Comparison of ENCODE assay signal across 18 cellular contexts in the genomic region with DNA sequence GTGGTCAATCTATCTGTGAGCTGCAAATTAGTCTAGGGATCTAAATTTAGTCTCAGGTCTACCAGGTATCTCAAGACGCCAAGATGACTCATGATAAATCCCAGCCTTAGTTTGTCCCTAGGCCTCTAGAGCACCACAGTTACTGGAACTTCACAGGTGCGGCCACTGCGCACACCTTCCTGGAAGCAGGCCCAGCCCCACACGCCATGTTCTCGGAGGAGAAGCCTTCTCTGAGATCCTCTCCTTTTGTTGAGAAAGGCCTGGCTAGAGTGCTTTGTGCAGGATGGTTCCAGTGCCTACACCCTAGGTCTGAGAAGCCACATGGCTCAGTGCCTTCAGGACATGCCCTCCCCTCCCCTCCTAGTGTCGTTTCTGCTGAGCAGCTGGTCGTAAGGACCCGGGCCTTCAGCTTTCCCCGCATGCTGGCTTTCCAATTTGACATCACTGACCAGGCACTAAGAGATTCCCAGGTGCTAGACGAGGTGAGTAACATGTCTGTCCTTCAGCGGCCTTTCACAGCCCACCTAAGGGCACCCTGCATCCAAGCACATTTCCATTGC. TPM values are rescaled to one million over a fixed set of nuclear protein-coding genes. Genes with fewer than 3 reads are reported as not detected.
A peak's percentile ranks its signal among the peaks of the same experiment; 100 is the strongest.
DNase-seq lines count a peak whose midpoint lies in the region; ATAC-seq and TF ChIP-seq lines count a peak whose summit lies in the region.
"Had no signal": no experiment of that assay in that cellular context is flagged by ENCODE, and none has a peak within 500 bp of the region (broad histone marks: within the 10 kb centered on the region; RNA-seq: fewer than 3 reads in every experiment).

No MANE protein-coding gene starts in this region.

- POLR2A ChIA-PET in CD8-positive, alpha-beta T cell (lab: Charles Lee) = no interaction called here

- in situ Hi-C loops in GM23248 (cut with MboI) = no loop called here

- peaks cover 8% of the 10 kb centered on the region; the same call in 1 of the 2 replicates for H3F3A ChIP-seq in GM23248 (ENCODE audit: insufficient read depth)

- no peaks in the 10 kb centered on the region for H3K27me3 ChIP-seq in CD8-positive, alpha-beta T cell (ENCODE audit: insufficient read depth, low read length)
- H3K27me3 ChIP-seq in right lobe of liver = no peaks in the 10 kb centered on the region
- H3K27me3 ChIP-seq in stomach = no peaks in the 10 kb centered on the region
- H3K27me3 ChIP-seq in GM23248 (replicated peaks; ENCODE audit: insufficient read depth) = no peaks in the 10 kb centered on the region

- peak in 1 of 7 experiments; percentile 15 for DNase-seq in CD8-positive, alpha-beta T cell
- DNase-seq in right lobe of liver = peak in 1 of 3 donors; percentile 38
- DNase-seq in stomach = peak; percentile 18
- no peak for DNase-seq in GM23248
- DNase-seq in cortex of kidney (lab: John Stamatoyannopoulos, UW) = no peak
- DNase-seq in HK-2 (ENCODE audit: unreplicated experiment) = no peak
- no peak for DNase-seq in cerebellar cortex (ENCODE audit: low spot score)
- DNase-seq: activated CD4-positive, alpha-beta memory T cell treated with anti-CD3 and anti-CD28 coated beads, Interleukin-2, amount 10 ng/mL, durations not matched to agents 7 days and 5 days; activated naive CD4-positive, alpha-beta T cell treated with anti-CD3 and anti-CD28 coated beads for 36 hours; activated T-cell treated with anti-CD3 and anti-CD28 coated beads, Interleukin-2, amount 50 U/mL, for 4 hours; anterior cingulate cortex; Caco-2; effector memory CD8-positive, alpha-beta T cell; NCI-H1105 had no signal

- intact Hi-C loops in CD8-positive, alpha-beta T cell (cut with DNase I, micrococcal nuclease) = no loop called here
- intact Hi-C loops in right lobe of liver (cut with DNase I) = no loop called here
- intact Hi-C loops in stomach (cut with DNase I; ENCODE audit: low total_unique reads) = no loop called here

- no peak overlapping the region for H3K4me3 ChIP-seq in CD8-positive, alpha-beta T cell (ENCODE audit: low read depth, low read length)
- H3K4me3 ChIP-seq in right lobe of liver = no peak overlapping the region
- no peak overlapping the region for H3K4me3 ChIP-seq in stomach
- no peak overlapping the region for H3K4me3 ChIP-seq in GM23248

- peaks cover 8% of the 10 kb centered on the region; the same call in 1 of the 2 replicates for H3K79me2 ChIP-seq in GM23248 (ENCODE audit: insufficient read depth)

- no peak for ATAC-seq in CD8-positive, alpha-beta T cell
- ATAC-seq in right lobe of liver = no peak
- ATAC-seq: activated T-cell treated with anti-CD3 and anti-CD28 coated beads, Interleukin-2, amount 50 U/mL, for 4 hours; effector memory CD8-positive, alpha-beta T cell; stimulated activated effector memory CD8-positive, alpha-beta T cell treated with anti-CD3 and anti-CD28 coated beads, Interleukin-12 subunit alpha, Interleukin-12 subunit beta, amount 100 ng/mL, for 72 hours had no signal

- TF ChIP-seq CTCF in CD8-positive, alpha-beta T cell (IDR thresholded peaks at IDR 0.05) = no peak
- TF ChIP-seq CTCF in right lobe of liver (IDR thresholded peaks at IDR 0.05) = no peak
- TF ChIP-seq CTCF in stomach (IDR thresholded peaks at IDR 0.05) = no peak

- H3K4me2 ChIP-seq in GM23248 (ENCODE audit: unreplicated experiment) = no peak overlapping the region

- H3K36me3 Mint-ChIP-seq in CD8-positive, alpha-beta T cell = peaks cover 81% of the 10 kb centered on the region

- no peaks in the 10 kb centered on the region for H3K4me1 ChIP-seq in CD8-positive, alpha-beta T cell (ENCODE audit: insufficient read depth, low read length)
- H3K4me1 ChIP-seq in right lobe of liver (peaks cover 0 to 39% (median 14%) of the 10 kb centered on the region in 4 donors), stomach (peaks cover 6 to 49% (median 32%) of the 10 kb centered on the region in 4 donors), GM23248 (ENCODE audit: insufficient read depth) (peaks cover 12% of the 10 kb centered on the region)
- H3K4me1 ChIP-seq: Caco-2 had no signal

- H3K9ac ChIP-seq in GM23248 = no peak overlapping the region

- no peak overlapping the region for H3K4me3 Mint-ChIP-seq in CD8-positive, alpha-beta T cell
- H3K4me3 Mint-ChIP-seq: activated CD4-positive, alpha-beta memory T cell treated with anti-CD3 and anti-CD28 coated beads, Interleukin-2, amount 10 ng/mL, durations not matched to agents 7 days and 5 days; activated naive CD4-positive, alpha-beta T cell treated with anti-CD3 and anti-CD28 coated beads for 36 hours; activated T-cell treated with anti-CD3 and anti-CD28 coated beads, Interleukin-2, amount 50 U/mL, for 4 hours; central memory CD8-positive, alpha-beta T cell; effector memory CD8-positive, alpha-beta T cell; stimulated activated effector memory CD8-positive, alpha-beta T cell treated with anti-CD3 and anti-CD28 coated beads, Interleukin-12 subunit alpha, Interleukin-12 subunit beta, amount 100 ng/mL, for 72 hours; T-helper 2 cell treated with Interferon-gamma antibody and Interleukin-4, amounts not matched to agents 5 μg/mL and 100 μg/mL, for 36 hours had no signal

- no peaks in the 10 kb centered on the region for H3K4me1 Mint-ChIP-seq in CD8-positive, alpha-beta T cell (ENCODE audit: low read depth)
- H3K4me1 Mint-ChIP-seq: activated CD4-positive, alpha-beta memory T cell treated with anti-CD3 and anti-CD28 coated beads, Interleukin-2, amount 10 ng/mL, durations not matched to agents 7 days and 5 days; central memory CD8-positive, alpha-beta T cell; stimulated activated effector memory CD8-positive, alpha-beta T cell treated with anti-CD3 and anti-CD28 coated beads, Interleukin-12 subunit alpha, Interleukin-12 subunit beta, amount 100 ng/mL, for 72 hours had no signal

- H3K9me3 ChIP-seq in CD8-positive, alpha-beta T cell (ENCODE audit: low read length) = no peaks in the 10 kb centered on the region
- H3K9me3 ChIP-seq in right lobe of liver (no peaks in the 10 kb centered on the region), stomach (no peaks in the 10 kb centered on the region), GM23248 (ENCODE audit: low read depth) (no peaks in the 10 kb centered on the region)
- H3K9me3 ChIP-seq: Caco-2 had no signal

- peaks cover 19% of the 10 kb centered on the region for H3K36me3 ChIP-seq in CD8-positive, alpha-beta T cell (ENCODE audit: insufficient read depth, low read length)
- H3K36me3 ChIP-seq in right lobe of liver (no peaks in the 10 kb centered on the region), stomach (peaks cover 4 to 77% (median 58%) of the 10 kb centered on the region in 4 donors), GM23248 (ENCODE audit: low read depth) (peaks cover 15% of the 10 kb centered on the region; the same call in 1 of the 2 replicates)

- no peaks in the 10 kb centered on the region for H3K9me2 ChIP-seq in GM23248 (ENCODE audit: insufficient read depth)

- no peak for TF ChIP-seq EP300 in stomach (IDR thresholded peaks at IDR 0.05)

- CTCF ChIA-PET in CD8-positive, alpha-beta T cell (lab: Charles Lee) = no interaction called here

- H3K9me3 Mint-ChIP-seq in CD8-positive, alpha-beta T cell = no peaks in the 10 kb centered on the region
- H3K9me3 Mint-ChIP-seq: activated CD4-positive, alpha-beta memory T cell treated with anti-CD3 and anti-CD28 coated beads, Interleukin-2, amount 10 ng/mL, durations not matched to agents 7 days and 5 days; activated naive CD4-positive, alpha-beta T cell treated with anti-CD3 and anti-CD28 coated beads for 36 hours; activated T-cell treated with anti-CD3 and anti-CD28 coated beads, Interleukin-2, amount 50 U/mL, for 4 hours; central memory CD8-positive, alpha-beta T cell; effector memory CD8-positive, alpha-beta T cell; stimulated activated effector memory CD8-positive, alpha-beta T cell treated with anti-CD3 and anti-CD28 coated beads, Interleukin-12 subunit alpha, Interleukin-12 subunit beta, amount 100 ng/mL, for 72 hours; T-helper 2 cell treated with Interferon-gamma antibody and Interleukin-4, amounts not matched to agents 5 μg/mL and 100 μg/mL, for 36 hours had no signal

- no peaks in the 10 kb centered on the region for H3K27me3 Mint-ChIP-seq in CD8-positive, alpha-beta T cell (ENCODE audit: low read depth)
- H3K27me3 Mint-ChIP-seq: activated CD4-positive, alpha-beta memory T cell treated with anti-CD3 and anti-CD28 coated beads, Interleukin-2, amount 10 ng/mL, durations not matched to agents 7 days and 5 days; central memory CD8-positive, alpha-beta T cell; effector memory CD8-positive, alpha-beta T cell had no signal

- H3K27ac ChIP-seq in CD8-positive, alpha-beta T cell (ENCODE audit: low read depth, low read length) = no peak overlapping the region
- peak overlapping the region; percentile 66 for H3K27ac ChIP-seq in cingulate gyrus (ENCODE audit: low read depth, low read length)
- peak overlapping the region; percentile 58 to 94 (median 63) for H3K27ac ChIP-seq in right lobe of liver
- peak overlapping the region in 4 of 5 donors; percentile 25 to 79 (median 74) for H3K27ac ChIP-seq in stomach
- H3K27ac ChIP-seq in GM23248 = no peak overlapping the region

- peak overlapping the region; percentile 6 for H3K27ac Mint-ChIP-seq in CD8-positive, alpha-beta T cell
- H3K27ac Mint-ChIP-seq: activated naive CD4-positive, alpha-beta T cell treated with anti-CD3 and anti-CD28 coated beads for 36 hours; effector memory CD8-positive, alpha-beta T cell; T-helper 2 cell treated with Interferon-gamma antibody and Interleukin-4, amounts not matched to agents 5 μg/mL and 100 μg/mL, for 36 hours had no signal

- 94% methylated on average over 3 of the region's 11 CpGs for WGBS in right lobe of liver (ENCODE audit: insufficient coverage, low coverage, low lambda C conversion rate, missing lambda C conversion rate)
- 76 to 89% (median 86%) methylated on average over 11 of the region's 11 CpGs for WGBS in stomach, 5 donors
- WGBS in GM23248 (ENCODE audit: low coverage in 1 of 2, low lambda C conversion rate in 2 of 2, missing lambda C conversion rate in 2 of 2), 2 experiments = 67 to 73% methylated on average over 11 of the region's 11 CpGs

- no peak for TF ChIP-seq POLR2A in right lobe of liver (IDR thresholded peaks at IDR 0.05)
- TF ChIP-seq POLR2A in stomach (IDR thresholded peaks at IDR 0.05) = no peak

- H4K20me1 ChIP-seq in GM23248 (ENCODE audit: insufficient read depth) = no peaks in the 10 kb centered on the region

- no peak overlapping the region for H2AFZ ChIP-seq in GM23248

RNA-seq across cellular contexts. Expression of gene IPPK, which starts 51.9 kb away (rescaled TPM):
- 10 to 100 TPM; 12.2 to 12.8 TPM for total RNA-seq in CD8-positive, alpha-beta T cell
- total RNA-seq in right lobe of liver = 1 to 10 TPM; 2.4 to 4.9 (median 3.7) TPM
- total RNA-seq in stomach = 10 to 100 TPM in 4 of 5 donors, 1 to 10 TPM in 1; 1.4 to 14.6 (median 11.6) TPM
- polyA plus RNA-seq in stomach = 10 to 100 TPM in 1 of 3 donors, 1 to 10 TPM in 2; 2.7 to 17.1 (median 6.0) TPM
- 17.8 and 18.3 TPM in 2 replicates for total RNA-seq in GM23248 (2014; rRNA removed; shearing (Covaris generic))
- 10.4 and 10.7 TPM in 2 replicates for polyA plus RNA-seq in GM23248 (2016; fragmentation: Nextera tagmentation; extraction: Ambion mirVana)

Comparison
In these comparisons a context has a peak if more than half of its experiments do, and no peak if none do; other contexts are left out.
1. H3K27ac ChIP-seq: peak in cingulate gyrus (single experiment), right lobe of liver (3 of 3) and stomach (4 of 5); none in CD8-positive, alpha-beta T cell (single experiment) and GM23248 (single experiment).